ENCODE assay signal across 9 cellular contexts in the genomic region with DNA sequence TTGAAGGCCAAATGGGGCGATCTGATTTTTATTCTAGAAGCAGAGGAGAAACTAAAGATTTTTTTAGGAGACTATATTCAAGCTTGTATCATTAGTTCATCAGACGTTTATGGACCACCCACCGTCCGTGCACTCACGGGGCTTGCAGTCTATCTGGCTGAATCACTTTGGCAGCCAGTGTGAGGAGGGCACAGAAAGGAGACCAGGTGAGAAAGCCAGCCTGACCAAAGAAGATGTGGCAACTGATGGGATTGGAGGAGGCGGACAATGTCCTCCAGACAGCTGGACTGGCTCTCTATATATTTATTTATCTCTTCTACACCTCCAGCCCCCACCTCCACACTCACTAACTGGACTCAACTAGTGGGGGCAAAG. TPM values are rescaled to one million over a fixed set of nuclear protein-coding genes. Genes with fewer than 3 reads are reported as not detected.
DNase-seq lines count a peak whose midpoint lies in the region; ATAC-seq, FAIRE-seq and TF ChIP-seq lines count a peak whose summit lies in the region.
"Had no signal": no experiment of that assay in that cellular context is flagged by ENCODE, and none has a peak within 500 bp of the region (broad histone marks: within the 10 kb centered on the region; RNA-seq: fewer than 3 reads in every experiment).

No MANE protein-coding gene starts in this region.

- ATAC-seq in GM21390 (IDR thresholded peaks at IDR 0.05; ENCODE audit: unreplicated experiment) (no peak), GM21360 (IDR thresholded peaks at IDR 0.05; ENCODE audit: unreplicated experiment) (no peak)

- peak overlapping the region; percentile 77 for H3K27ac ChIP-seq in AG04450 (ENCODE audit: low read depth, low read length)

- POLR2A ChIA-PET in AG04450 (lab: Yijun Ruan, JAX), result interaction anchor here (0.9 to 2.6 kb wide), 2 partner anchors 11 to 14 kb away, joined by 3 to 25 read pairs; a partner anchor contains a TSS

- CTCF ChIA-PET in AG04450 (lab: Charles Lee), result interaction anchor here (0.5 to 1.6 kb wide), 6 partner anchors 8 to 1301 kb away, joined by 3 to 4 read pairs (median 4); no protein-coding TSS in a partner anchor

- H3K27me3 ChIP-seq in AG04450 (ENCODE audit: control insufficient read depth, insufficient read depth, low read length), result no peaks in the 10 kb centered on the region

- H3K4me3 ChIP-seq in AG04450 (ENCODE audit: low read depth, low read length) (peak overlapping the region; percentile 67), cardiac fibroblast (replicated peaks in 1 of 2; ENCODE audit: low read depth in 2 of 2, low read length in 2 of 2) (peak overlapping the region; percentile 56 to 67)

- TF ChIP-seq CTCF in AG04450 (IDR thresholded peaks at IDR 0.05; ENCODE audit: low read depth, low read length) (no peak), cardiac fibroblast (IDR thresholded peaks at IDR 0.05; ENCODE audit: low read depth, low read length) (no peak), GM20000 (IDR thresholded peaks at IDR 0.05; ENCODE audit: extremely low read depth, missing control alignments) (no peak)

- no peaks in the 10 kb centered on the region for H3K9me3 ChIP-seq in AG04450 (ENCODE audit: control insufficient read depth, insufficient read depth, low read length)

- DNase-seq in AG04450 (ENCODE audit: low read depth, low spot score) (no peak), HTR-8/SVneo (ENCODE audit: insufficient read length, low spot score) (peak; percentile 26), cardiac fibroblast (ENCODE audit: low read depth in 2 of 2) (no peak), myocyte (ENCODE audit: low read depth) (peak; percentile 27), GM20000 (ENCODE audit: low spot score) (no peak), HuH-7 (ENCODE audit: low spot score) (no peak)

- no peak for FAIRE-seq in HTR-8/SVneo (lab: Jason Lieb, UNC)

RNA-seq across cellular contexts. Expression of a gene that starts 0.8 kb away (rescaled TPM):
- 165 and 167 TPM in 2 replicates for polyA plus RNA-seq in AG04450 (2011; rRNA removed)
- 90.0 and 97.7 TPM in 2 replicates for polyA minus RNA-seq in AG04450 (2011; rRNA and poly(A)+ RNA removed)
- 47.3 and 48.2 TPM in 2 replicates for total RNA-seq in myocyte
- 101 TPM for polyA plus RNA-seq in myocyte (2012)

RNA-seq across cellular contexts. Expression of a gene that starts 9.9 kb away (rescaled TPM):
- 22.8 and 27.5 TPM in 2 replicates for polyA plus RNA-seq in AG04450 (2011; rRNA removed)
- polyA minus RNA-seq in AG04450 (2011; rRNA and poly(A)+ RNA removed), result 41.6 and 47.4 TPM in 2 replicates
- 0.68 and 2.0 TPM in 2 replicates for total RNA-seq in myocyte
- polyA plus RNA-seq in myocyte (2012), result 0.67 TPM

RNA-seq across cellular contexts. Expression of a gene that starts 21.0 kb away (rescaled TPM):
- polyA plus RNA-seq in AG04450 (2011; rRNA removed), result 59.3 and 63.7 TPM in 2 replicates
- 36.9 and 41.8 TPM in 2 replicates for polyA minus RNA-seq in AG04450 (2011; rRNA and poly(A)+ RNA removed)
- total RNA-seq in myocyte, result 24.8 and 37.0 TPM in 2 replicates
- polyA plus RNA-seq in myocyte (2012), result 44.2 TPM

RNA-seq across cellular contexts. Expression of a gene that starts 21.1 kb away (rescaled TPM):
- polyA plus RNA-seq in AG04450 (2011; rRNA removed), result 9.4 and 10.4 TPM in 2 replicates
- 43.5 and 51.1 TPM in 2 replicates for polyA minus RNA-seq in AG04450 (2011; rRNA and poly(A)+ RNA removed)
- total RNA-seq in myocyte, result 13.8 and 19.5 TPM in 2 replicates
- polyA plus RNA-seq in myocyte (2012), result 15.6 TPM

RNA-seq across cellular contexts. Expression of a gene that starts 31.0 kb away (rescaled TPM):
- not detected in 2 replicates for polyA plus RNA-seq in AG04450 (2011; rRNA removed)
- polyA minus RNA-seq in AG04450 (2011; rRNA and poly(A)+ RNA removed), result not detected in 2 replicates
- 0.08 TPM in 1 of 2 replicates, not detected in the other for total RNA-seq in myocyte
- polyA plus RNA-seq in myocyte (2012), result not detected
- total RNA-seq: glomerular endothelial cell had no signal

Comparison
In these comparisons a context has a peak if more than half of its experiments do, and no peak if none do; other contexts are left out.
1. DNase-seq: peak in HTR-8/SVneo (single experiment) and myocyte (single experiment); none in AG04450 (single experiment), cardiac fibroblast (0 of 2), GM20000 (single experiment) and HuH-7 (single experiment).